7 cellular contexts compared by ENCODE assay signal in the genomic region with DNA sequence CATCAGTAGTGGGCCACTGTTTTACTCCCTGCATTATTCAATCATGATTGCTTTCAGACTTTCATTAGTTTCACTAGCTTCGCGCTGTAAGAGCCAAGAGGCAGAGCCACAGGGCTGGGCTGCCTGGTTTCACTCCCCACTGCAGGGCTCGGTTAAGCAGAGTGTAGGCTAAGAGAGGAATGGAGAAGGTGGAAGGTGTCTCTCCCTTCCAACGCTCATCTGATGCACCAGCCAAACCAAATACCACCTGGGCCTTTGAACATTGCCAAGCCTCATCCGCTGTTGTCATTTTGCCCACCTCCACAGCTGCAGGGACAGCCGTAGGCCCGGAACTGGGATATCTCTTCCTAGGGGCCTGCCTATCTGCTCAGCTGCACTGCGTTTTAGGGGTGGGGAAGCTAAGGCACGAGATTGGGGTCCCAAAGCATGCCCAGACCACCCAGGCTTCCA. TPM values are rescaled to one million over a fixed set of nuclear protein-coding genes. Genes with fewer than 3 reads are reported as not detected.
DNase-seq lines count a peak whose midpoint lies in the region; ATAC-seq and TF ChIP-seq lines count a peak whose summit lies in the region.
"Had no signal": no experiment of that assay in that cellular context is flagged by ENCODE, and none has a peak within 500 bp of the region (broad histone marks: within the 10 kb centered on the region; RNA-seq: fewer than 3 reads in every experiment).

No MANE protein-coding gene starts in this region.

- no peaks in the 10 kb centered on the region for H3K9me3 ChIP-seq in ascending aorta
- H3K9me3 ChIP-seq in naive thymus-derived CD4-positive, alpha-beta T cell (ENCODE audit: control insufficient read depth in 2 of 3, low read length in 3 of 3): no peaks in the 10 kb centered on the region

- peak overlapping the region; percentile 70 for H3K4me3 ChIP-seq in GM12864 (ENCODE audit: low read depth, low read length)
- H3K4me3 ChIP-seq in ascending aorta: peak overlapping the region; percentile 93 to 99
- peak overlapping the region; percentile 85 for H3K4me3 ChIP-seq in naive thymus-derived CD4-positive, alpha-beta T cell (ENCODE audit: low read length)

- no peaks in the 10 kb centered on the region for H3K27me3 Mint-ChIP-seq in naive thymus-derived CD4-positive, alpha-beta T cell

- H3K9me3 Mint-ChIP-seq in naive thymus-derived CD4-positive, alpha-beta T cell: no peaks in the 10 kb centered on the region

- H3K4me1 ChIP-seq in ascending aorta: peaks cover 4 to 10% of the 10 kb centered on the region in 2 donors
- H3K4me1 ChIP-seq in naive thymus-derived CD4-positive, alpha-beta T cell (ENCODE audit: control insufficient read depth in 2 of 2, insufficient read depth in 2 of 2, low read length in 2 of 2): peaks cover 11 to 17% of the 10 kb centered on the region in 2 donors

- intact Hi-C loops in ascending aorta (cut with DNase I): loop anchor here (1.0 kb wide), 1 partner anchor 53 kb away; a partner anchor contains a TSS
- intact Hi-C loops in naive thymus-derived CD4-positive, alpha-beta T cell (cut with micrococcal nuclease): loop anchor here (1.0 to 5.0 kb wide), 5 partner anchors 35 to 371 kb away; a partner anchor contains a TSS

- ATAC-seq in naive thymus-derived CD4-positive, alpha-beta T cell: no peak
- no peak for ATAC-seq in HG02870 (IDR thresholded peaks at IDR 0.05; ENCODE audit: unreplicated experiment)

- peak overlapping the region; percentile 89 to 98 (median 96) for H3K27ac Mint-ChIP-seq in naive thymus-derived CD4-positive, alpha-beta T cell

- H3K4me1 Mint-ChIP-seq in naive thymus-derived CD4-positive, alpha-beta T cell: peaks cover 13 to 47% (median 39%) of the 10 kb centered on the region in 7 donors

- H3K4me3 Mint-ChIP-seq in naive thymus-derived CD4-positive, alpha-beta T cell: peak overlapping the region; percentile 81 to 94 (median 91)

- DNase-seq in GM12864 (ENCODE audit: low read depth) (no peak), ascending aorta (ENCODE audit: low spot score in 2 of 2) (no peak), cortex of kidney (lab: John Stamatoyannopoulos, UW) (no peak), GF-D8 (lab: John Stamatoyannopoulos, UW) (no peak)
- peak in 3 of 9 donors; percentile 22 to 49 (median 44) for DNase-seq in naive thymus-derived CD4-positive, alpha-beta T cell

- no peaks in the 10 kb centered on the region for H3K36me3 ChIP-seq in ascending aorta
- H3K36me3 ChIP-seq in naive thymus-derived CD4-positive, alpha-beta T cell (ENCODE audit: control insufficient read depth in 2 of 3, insufficient read depth in 3 of 3, low read length in 3 of 3): peaks cover 0 to 7% (median 0%) of the 10 kb centered on the region in 3 experiments

- peak overlapping the region; percentile 99 to 100 for H3K27ac ChIP-seq in ascending aorta
- H3K27ac ChIP-seq in naive thymus-derived CD4-positive, alpha-beta T cell (ENCODE audit: low read depth, low read length): peak overlapping the region; percentile 99

- peaks cover 0 to 4% (median 0%) of the 10 kb centered on the region in 5 donors for H3K36me3 Mint-ChIP-seq in naive thymus-derived CD4-positive, alpha-beta T cell

- TF ChIP-seq CTCF in GM12864 (IDR thresholded peaks at IDR 0.05; ENCODE audit: low read depth, low read length, missing control alignments) (no peak), ascending aorta (IDR thresholded peaks at IDR 0.05) (no peak)

- CTCF ChIA-PET in naive thymus-derived CD4-positive, alpha-beta T cell (lab: Charles Lee): interaction anchor here (2.1 kb wide), 1 partner anchor 15 kb away, joined by 10 read pairs; a partner anchor contains a TSS

- no peaks in the 10 kb centered on the region for H3K27me3 ChIP-seq in ascending aorta
- no peaks in the 10 kb centered on the region for H3K27me3 ChIP-seq in naive thymus-derived CD4-positive, alpha-beta T cell (ENCODE audit: control insufficient read depth in 2 of 2, insufficient read depth in 2 of 2, low read length in 2 of 2)

- POLR2A ChIA-PET in naive thymus-derived CD4-positive, alpha-beta T cell (lab: Charles Lee): interaction anchor here (0.6 to 6.4 kb wide), 11 partner anchors 15 to 127 kb away, joined by 3 to 62 read pairs (median 4); a partner anchor contains a TSS

RNA-seq across cellular contexts. Expression of a gene that starts 0.5 kb away (rescaled TPM):
- 22.1 TPM for total RNA-seq in ascending aorta
- 10 to 100 TPM; 47.1 to 81.1 (median 54.2) TPM for total RNA-seq in naive thymus-derived CD4-positive, alpha-beta T cell
- 10 to 100 TPM; 37.0 to 49.8 TPM for polyA plus RNA-seq in naive thymus-derived CD4-positive, alpha-beta T cell

RNA-seq across cellular contexts. Expression of a gene that starts 13.6 kb away (rescaled TPM):
- 7.6 TPM for total RNA-seq in ascending aorta
- total RNA-seq in naive thymus-derived CD4-positive, alpha-beta T cell: 1 to 10 TPM in 4 of 5 experiments, not detected in 1; 2.0 to 4.0 (median 3.4) TPM
- polyA plus RNA-seq in naive thymus-derived CD4-positive, alpha-beta T cell: 1 to 10 TPM; 2.0 to 4.3 TPM

RNA-seq across cellular contexts. Expression of a gene that starts 18.5 kb away (rescaled TPM):
- 2.0 TPM for total RNA-seq in ascending aorta
- total RNA-seq in naive thymus-derived CD4-positive, alpha-beta T cell: 10 to 100 TPM; 38.2 to 56.1 (median 46.4) TPM
- 10 to 100 TPM; 25.6 to 32.8 TPM for polyA plus RNA-seq in naive thymus-derived CD4-positive, alpha-beta T cell

RNA-seq across cellular contexts. Expression of a gene that starts 23.5 kb away (rescaled TPM):
- not detected for total RNA-seq in ascending aorta
- 1 to 10 TPM in 4 of 5 experiments, not detected in 1; 1.2 to 5.7 (median 3.9) TPM for total RNA-seq in naive thymus-derived CD4-positive, alpha-beta T cell
- 1 to 10 TPM; 1.6 to 2.4 TPM for polyA plus RNA-seq in naive thymus-derived CD4-positive, alpha-beta T cell

RNA-seq across cellular contexts. Expression of a gene that starts 32.1 kb away (rescaled TPM):
- total RNA-seq in ascending aorta: not detected
- 1 to 10 TPM in 1 of 5 experiments, under 1 TPM in 1, not detected in 3; 0.74 to 3.0 TPM for total RNA-seq in naive thymus-derived CD4-positive, alpha-beta T cell
- polyA plus RNA-seq in naive thymus-derived CD4-positive, alpha-beta T cell: 1 to 10 TPM; 1.3 to 1.5 TPM
- total RNA-seq: pulmonary artery endothelial cell had no signal

Comparison
In these comparisons a context has a peak if more than half of its experiments do, and no peak if none do; other contexts are left out.
1. RNA of a gene that starts 18.5 kb away (total RNA-seq): 38.2 to 56.1 TPM in naive thymus-derived CD4-positive, alpha-beta T cell; 2.0 TPM in ascending aorta (single experiment); every median in the first group is over 10 times any median in the second.
2. Peak in every context shown above with its lines, with median percentiles within 50 percentile points of each other: H3K4me3 ChIP-seq.